ENCODE assay signal across 1 cellular context in the genomic region with DNA sequence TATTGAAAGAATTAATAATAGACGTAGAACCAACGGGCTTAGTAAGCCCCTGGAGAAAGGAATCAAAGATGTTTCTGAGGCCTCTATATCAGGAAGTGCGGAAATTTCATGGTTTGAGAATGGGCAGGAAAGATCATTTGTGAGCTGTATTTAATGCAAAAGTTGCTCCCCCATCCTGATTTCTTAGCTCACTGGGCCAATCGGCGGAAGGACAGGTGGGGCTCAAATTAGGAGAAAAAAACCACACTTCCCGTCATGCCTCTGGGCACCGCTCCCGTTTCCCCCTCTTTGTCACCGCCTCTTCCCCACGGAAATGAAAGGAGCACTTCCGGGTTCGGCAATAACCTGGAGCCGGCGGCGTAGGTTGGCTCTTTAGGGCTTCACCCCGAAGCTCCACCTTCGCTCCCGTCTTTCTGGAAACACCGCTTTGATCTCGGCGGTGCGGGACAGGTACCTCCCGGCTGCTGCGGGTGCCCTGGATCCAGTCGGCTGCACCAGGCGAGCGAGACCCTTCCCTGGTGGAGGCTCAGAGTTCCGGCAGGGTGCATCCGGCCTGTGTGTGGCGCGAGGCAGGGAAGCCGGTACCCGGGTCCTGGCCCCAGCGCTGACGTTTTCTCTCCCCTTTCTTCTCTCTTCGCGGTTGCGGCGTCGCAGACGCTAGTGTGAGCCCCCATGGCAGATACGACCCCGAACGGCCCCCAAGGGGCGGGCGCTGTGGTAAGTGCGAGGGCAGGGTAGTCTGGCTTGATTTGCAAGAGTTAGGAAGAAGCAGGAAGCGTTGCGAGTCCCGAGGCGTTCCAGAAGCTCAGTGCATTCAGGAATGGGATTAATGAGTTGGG.
TF ChIP-seq lines count a peak whose summit lies in the region.

TMEM33 (plus strand) TSS at position 617 of the 839 bp plus-strand sequence; CDS start at position 673, 56 bp downstream.

TF ChIP-seq in K562, 482 proteins besides CTCF, POLR2A, EP300 and RAD21 (continued from another document):
- no peak for TF ChIP-seq MITF (IDR thresholded peaks at IDR 0.05)
- peak; percentile 57 to 64; a peak in 3 of 4 replicates for TF ChIP-seq ETV6 (IDR thresholded peaks at IDR 0.05; ENCODE audit: borderline replicate concordance in 1 of 2, low read depth in 2 of 2, low read length in 1 of 2)
- 0 out of 2 replicates have a peak, but pooled peaks have one; percentile 45 for TF ChIP-seq ETV6 (CRISPR knock-in tag; IDR thresholded peaks at IDR 0.05; ENCODE audit: borderline replicate concordance)
- peak; percentile 65; the same call in 1 of the 2 replicates for TF ChIP-seq EHMT2 (IDR thresholded peaks at IDR 0.05)
